1 cellular context compared by ENCODE assay signal in genomic region chr4:151147000-151147399, GRCh38.
TF ChIP-seq lines count a peak whose summit lies in the region.

No MANE protein-coding gene starts in this region.

TF ChIP-seq in GM23338, 12 proteins besides CTCF, POLR2A, EP300 and RAD21 (continued from another document):
- TF ChIP-seq ZNF462 (CRISPR knock-in tag; IDR thresholded peaks at IDR 0.05) (no peak), NANOG (IDR thresholded peaks at IDR 0.05; ENCODE audit: borderline replicate concordance) (no peak), CREB1 (CRISPR knock-in tag; IDR thresholded peaks at IDR 0.05; ENCODE audit: low read depth) (no peak), ETS1 (IDR thresholded peaks at IDR 0.05) (no peak), ZNF331 (CRISPR knock-in tag; IDR thresholded peaks at IDR 0.05; ENCODE audit: low read depth) (no peak)
TF ChIP-seq in GM23338: peak in this region for 0.
